In genomic region chr11:61771195-61771894, GRCh38 we compare ENCODE assay signal across 27 cellular contexts. TPM values are rescaled to one million over a fixed set of nuclear protein-coding genes. Genes with fewer than 3 reads are reported as not detected.
DNase-seq lines count a peak whose midpoint lies in the region; ATAC-seq, FAIRE-seq and TF ChIP-seq lines count a peak whose summit lies in the region.
"Had no signal": no experiment of that assay in that cellular context is flagged by ENCODE, and none has a peak within 500 bp of the region (broad histone marks: within the 10 kb centered on the region; RNA-seq: fewer than 3 reads in every experiment).

No MANE protein-coding gene starts in this region.

- no peak overlapping the region for H3K27ac ChIP-seq in DND-41 (ENCODE audit: low read length)
- H3K27ac ChIP-seq in HEK293 (ENCODE audit: extremely low read depth, low read depth, low read length), result no peak overlapping the region
- no peak overlapping the region for H3K27ac ChIP-seq in GM12878 (ENCODE audit: control insufficient read depth, insufficient read depth)
- H3K27ac ChIP-seq in neural progenitor cell, result no peak overlapping the region
- H3K27ac ChIP-seq: left ventricle myocardium inferior, Peyer's patch, thyroid gland had no signal

- intact Hi-C loops in GM12878 (cut with micrococcal nuclease; ENCODE audit: unreplicated experiment), result no loop called here

- no peaks in the 10 kb centered on the region for H3K9me3 ChIP-seq in DND-41 (ENCODE audit: insufficient read depth, low read length, severe bottlenecking)
- H3K9me3 ChIP-seq in HEK293 (ENCODE audit: control insufficient read depth, insufficient read depth, low read depth, low read length), result no peaks in the 10 kb centered on the region
- no peaks in the 10 kb centered on the region for H3K9me3 ChIP-seq in GM12878 (replicated peaks; ENCODE audit: control insufficient read depth, insufficient read depth, low read length)
- no peaks in the 10 kb centered on the region for H3K9me3 ChIP-seq in neural progenitor cell (ENCODE audit: low read depth)
- H3K9me3 ChIP-seq: left ventricle myocardium inferior, mucosa of descending colon, Peyer's patch, thyroid gland had no signal

- CTCF ChIA-PET in HEK293 (lab: Yijun Ruan, JAX) (interaction anchor here (0.5 to 1.3 kb wide), 2 partner anchors 24 to 363 kb away, joined by 3 read pairs; no protein-coding TSS in a partner anchor), GM12878 (lab: Yijun Ruan, JAX) (interaction anchor here (1.5 kb wide), 1 partner anchor 23 kb away, joined by 4 read pairs; no protein-coding TSS in a partner anchor)

- no peak overlapping the region for H3K4me3 ChIP-seq in DND-41 (ENCODE audit: low read depth in 1 of 2, low read length in 2 of 2)
- H3K4me3 ChIP-seq in HEK293 (ENCODE audit: low read depth, low read length), result no peak overlapping the region
- no peak overlapping the region for H3K4me3 ChIP-seq in GM12878
- H3K4me3 ChIP-seq in neural progenitor cell, result no peak overlapping the region
- H3K4me3 ChIP-seq: left ventricle myocardium inferior, mucosa of descending colon, Peyer's patch, smooth muscle cell, thyroid gland had no signal

- no TSS peak for BruUV-seq in GM12878 (replicated peaks; lab: Mats Ljungman, UMichigan)

- no peak for TF ChIP-seq POLR2A in GM12878 (IDR thresholded peaks at IDR 0.05; ENCODE audit: low read depth, low read length)

- POLR2A ChIA-PET in HEK293 (lab: Yijun Ruan, JAX), result no interaction called here
- POLR2A ChIA-PET in GM12878 (lab: Charles Lee), result interaction anchor here (0.6 kb wide), 1 partner anchor 686 kb away, joined by 4 read pairs; no protein-coding TSS in a partner anchor

- H3K4me1 ChIP-seq in DND-41 (ENCODE audit: insufficient read depth, low read length) (no peaks in the 10 kb centered on the region), HEK293 (ENCODE audit: control insufficient read depth, insufficient read depth, low read length) (no peaks in the 10 kb centered on the region), GM12878 (ENCODE audit: control insufficient read depth, insufficient read depth, low read length) (no peaks in the 10 kb centered on the region), neural progenitor cell (peaks cover 10% of the 10 kb centered on the region)
- H3K4me1 ChIP-seq: Peyer's patch had no signal

- H3K79me2 ChIP-seq in DND-41 (ENCODE audit: insufficient read depth, low read length) (no peaks in the 10 kb centered on the region), GM12878 (ENCODE audit: control insufficient read depth, insufficient read depth, low read length) (no peaks in the 10 kb centered on the region), neural progenitor cell (ENCODE audit: low read depth) (no peaks in the 10 kb centered on the region)

- TF ChIP-seq EP300 in GM12878 (IDR thresholded peaks at IDR 0.05; ENCODE audit: borderline replicate concordance in 1 of 2, control insufficient read depth in 1 of 2, low read depth in 2 of 2, low read length in 2 of 2), result no peak

- DNase-seq in DND-41, result no peak
- no peak for DNase-seq in GM12878 (ENCODE audit: low read depth, low spot score)
- DNase-seq in neural progenitor cell (ENCODE audit: low spot score), result no peak
- no peak for DNase-seq in endothelial cell (ENCODE audit: low spot score)
- DNase-seq in NCI-H526 (lab: John Stamatoyannopoulos, UW), result no peak
- no peak for DNase-seq in stimulated activated naive CD4-positive, alpha-beta T cell treated with Interleukin-2 at 50 U/mL for 16 hours (lab: John Stamatoyannopoulos, UW)
- DNase-seq in NCI-H128 (lab: John Stamatoyannopoulos, UW; ENCODE audit: unreplicated experiment), result no peak
- DNase-seq: activated CD4-positive, alpha-beta T cell treated with anti-CD3 and anti-CD28 coated beads, Interleukin-2, amount 10 ng/mL, durations not matched to agents 24 days and 14 days; anterior cingulate cortex; caudate nucleus; CD8-positive, alpha-beta T cell; DMS53; head of caudate nucleus; immature natural killer cell; Karpas-422; left ventricle myocardium inferior; NCI-H1048; NCI-H2081 treated with DMSO at 0.1 percent for 48 hours; NCI-H446; NK-92 treated with Interleukin-12 subunit alpha and Interleukin-12 subunit beta, amount 100 ng/mL, for 24 hours; Peyer's patch; stimulated activated naive B cell treated with anti-CD40 and anti-IgM and Interleukin-4, amounts not matched to agents 10 μg/mL and 1 μg/mL and 100 μg/mL, for 72 hours; thyroid gland had no signal

- ATAC-seq in DND-41 (ENCODE audit: insufficient read depth, low read depth) (0 out of 3 replicates have a peak, but pooled peaks have one; percentile 8), GM12878 (peak; percentile 12; the same call in 1 of the 3 replicates)
- ATAC-seq: CD8-positive, alpha-beta T cell; mucosa of descending colon; stimulated activated naive B cell treated with anti-CD40 and anti-IgM and Interleukin-4, amounts not matched to agents 10 μg/mL and 1 μg/mL and 100 μg/mL, for 72 hours had no signal

- H4K20me1 ChIP-seq in DND-41 (ENCODE audit: insufficient read depth, low read length) (peaks cover 4% of the 10 kb centered on the region; the same call in 1 of the 2 replicates), GM12878 (ENCODE audit: control insufficient read depth, insufficient read depth) (no peaks in the 10 kb centered on the region), neural progenitor cell (ENCODE audit: low read depth) (no peaks in the 10 kb centered on the region)

- SMC1A ChIA-PET in GM12878 (lab: Charles Lee; ENCODE audit: uncharacterized antibody, unreplicated experiment), result no interaction called here

- no peak for TF ChIP-seq RAD21 in GM12878 (IDR thresholded peaks at IDR 0.05; ENCODE audit: insufficient read depth, low read depth, low read length)

- H3K4me2 ChIP-seq in DND-41 (ENCODE audit: insufficient read depth, low read length), result no peak overlapping the region
- no peak overlapping the region for H3K4me2 ChIP-seq in GM12878 (ENCODE audit: control insufficient read depth, insufficient read depth)
- H3K4me2 ChIP-seq in neural progenitor cell, result no peak overlapping the region
- H3K4me2 ChIP-seq: smooth muscle cell had no signal

- no peaks in the 10 kb centered on the region for H3K36me3 Mint-ChIP-seq in neural progenitor cell
- H3K36me3 Mint-ChIP-seq in endothelial cell (ENCODE audit: low read depth, unreplicated experiment), result no peaks in the 10 kb centered on the region
- H3K36me3 Mint-ChIP-seq: CD8-positive, alpha-beta T cell; immature natural killer cell; stimulated activated naive B cell treated with anti-CD40 and anti-IgM and Interleukin-4, amounts not matched to agents 10 μg/mL and 1 μg/mL and 100 μg/mL, for 72 hours had no signal

- no peak overlapping the region for H3K9ac ChIP-seq in DND-41 (ENCODE audit: low read depth, low read length)
- H3K9ac ChIP-seq in GM12878 (ENCODE audit: control insufficient read depth, insufficient read depth, low read length), result no peak overlapping the region
- H3K9ac ChIP-seq in neural progenitor cell, result no peak overlapping the region

- H3F3A ChIP-seq in neural progenitor cell (ENCODE audit: low read depth), result no peaks in the 10 kb centered on the region

- H3K27ac Mint-ChIP-seq in neural progenitor cell (no peak overlapping the region), endothelial cell (ENCODE audit: unreplicated experiment) (no peak overlapping the region)
- H3K27ac Mint-ChIP-seq: activated CD4-positive, alpha-beta T cell treated with anti-CD3 and anti-CD28 coated beads, Interleukin-2, amount 10 ng/mL, durations not matched to agents 24 days and 14 days; CD8-positive, alpha-beta T cell; stimulated activated naive B cell treated with anti-CD40 and anti-IgM and Interleukin-4, amounts not matched to agents 10 μg/mL and 1 μg/mL and 100 μg/mL, for 72 hours had no signal

- FAIRE-seq in GM12878 (lab: Jason Lieb, UNC), result no peak

- H3K27me3 Mint-ChIP-seq in neural progenitor cell (ENCODE audit: insufficient read depth, low read depth) (peaks cover 2% of the 10 kb centered on the region), endothelial cell (ENCODE audit: unreplicated experiment) (peaks cover 13% of the 10 kb centered on the region)
- H3K27me3 Mint-ChIP-seq: activated CD4-positive, alpha-beta T cell treated with anti-CD3 and anti-CD28 coated beads, Interleukin-2, amount 10 ng/mL, durations not matched to agents 24 days and 14 days had no signal

- H3K9me3 Mint-ChIP-seq in neural progenitor cell (no peaks in the 10 kb centered on the region), endothelial cell (ENCODE audit: unreplicated experiment) (no peaks in the 10 kb centered on the region)
- H3K9me3 Mint-ChIP-seq: activated CD4-positive, alpha-beta T cell treated with anti-CD3 and anti-CD28 coated beads, Interleukin-2, amount 10 ng/mL, durations not matched to agents 24 days and 14 days; CD8-positive, alpha-beta T cell; immature natural killer cell; neural crest cell; stimulated activated naive B cell treated with anti-CD40 and anti-IgM and Interleukin-4, amounts not matched to agents 10 μg/mL and 1 μg/mL and 100 μg/mL, for 72 hours had no signal

- H3K36me3 ChIP-seq in DND-41 (ENCODE audit: insufficient read depth, low read length) (no peaks in the 10 kb centered on the region), HEK293 (ENCODE audit: control insufficient read depth in 2 of 2, insufficient read depth in 1 of 2, low read length in 2 of 2) (no peaks in the 10 kb centered on the region), GM12878 (ENCODE audit: control insufficient read depth in 2 of 2, insufficient read depth in 2 of 2, low read length in 1 of 2) (no peaks in the 10 kb centered on the region), neural progenitor cell (no peaks in the 10 kb centered on the region)
- H3K36me3 ChIP-seq: left ventricle myocardium inferior, Peyer's patch, thyroid gland had no signal

- RAD21 ChIA-PET in GM12878 (lab: Charles Lee; ENCODE audit: unreplicated experiment), result no interaction called here

- 53% methylated on average over 15 of the region's 15 CpGs for WGBS in GM12878 (ENCODE audit: insufficient coverage, insufficient replicate concordance, low lambda C conversion rate, missing lambda C conversion rate)

- in situ Hi-C loops in GM12878 (cut with MboI), result no loop called here

- no peaks in the 10 kb centered on the region for H3K27me3 ChIP-seq in DND-41 (ENCODE audit: insufficient read depth, low read length, poor library complexity)
- H3K27me3 ChIP-seq in GM12878 (replicated peaks in 1 of 2; ENCODE audit: control insufficient read depth in 2 of 2, insufficient read depth in 2 of 2, low read length in 1 of 2), result no peaks in the 10 kb centered on the region
- no peaks in the 10 kb centered on the region for H3K27me3 ChIP-seq in neural progenitor cell
- H3K27me3 ChIP-seq: Peyer's patch, thyroid gland had no signal

- peak overlapping the region; percentile 23 for H3K4me3 Mint-ChIP-seq in neural progenitor cell
- H3K4me3 Mint-ChIP-seq in endothelial cell (ENCODE audit: unreplicated experiment), result no peak overlapping the region
- H3K4me3 Mint-ChIP-seq: activated CD4-positive, alpha-beta T cell treated with anti-CD3 and anti-CD28 coated beads, Interleukin-2, amount 10 ng/mL, durations not matched to agents 24 days and 14 days; CD8-positive, alpha-beta T cell; immature natural killer cell; neural crest cell; stimulated activated naive B cell treated with anti-CD40 and anti-IgM and Interleukin-4, amounts not matched to agents 10 μg/mL and 1 μg/mL and 100 μg/mL, for 72 hours had no signal

- peaks cover 28% of the 10 kb centered on the region for H3K4me1 Mint-ChIP-seq in neural progenitor cell
- peaks cover 6% of the 10 kb centered on the region for H3K4me1 Mint-ChIP-seq in endothelial cell (ENCODE audit: unreplicated experiment)

- H2AFZ ChIP-seq in DND-41 (ENCODE audit: low read depth, low read length) (no peak overlapping the region), GM12878 (ENCODE audit: control insufficient read depth, low read depth, low read length) (no peak overlapping the region), neural progenitor cell (replicated peaks) (no peak overlapping the region)

- TF ChIP-seq CTCF in DND-41 (IDR thresholded peaks at IDR 0.05; ENCODE audit: borderline replicate concordance, extremely low read depth, low read length, poor library complexity, severe bottlenecking), result no peak
- no peak for TF ChIP-seq CTCF in HEK293 (tag by site-specific recombination; IDR thresholded peaks at IDR 0.05)
- no peak for TF ChIP-seq CTCF in GM12878 (IDR thresholded peaks at IDR 0.05 in 2 of 3, conservative IDR thresholded peaks at IDR 0.05 in 1 of 3; ENCODE audit: control insufficient read depth in 2 of 3, extremely low read depth in 1 of 3, insufficient read depth in 1 of 3, low read depth in 3 of 3, low read length in 3 of 3)
- no peak for TF ChIP-seq CTCF in neural progenitor cell (IDR thresholded peaks at IDR 0.05)
- no peak for TF ChIP-seq CTCF in endothelial cell (IDR thresholded peaks at IDR 0.05; ENCODE audit: unreplicated experiment)

RNA-seq across cellular contexts. Expression of gene MYRF, which starts 18.9 kb away (rescaled TPM):
- 24.0 and 28.0 TPM in 2 replicates for total RNA-seq in GM12878 (2013; cell fraction: nucleolus; rRNA removed)
- 1.0 and 1.1 TPM in 2 replicates for total RNA-seq in GM12878 (2014; rRNA removed)
- 0.27 and 0.60 TPM in 2 replicates for total RNA-seq in GM12878 (2014; rRNA removed; fragmentation: Illumina TruSeq; extraction: Trizol)
- 2.0 and 3.1 TPM in 2 replicates for total RNA-seq in GM12878 (2021)
- 1.1 TPM for polyA plus RNA-seq in GM12878 (2011; ENCODE audit: low read depth)
- 9.6 and 15.6 TPM in 2 replicates for polyA plus RNA-seq in GM12878 (2011; rRNA removed)
- 24.7 and 27.8 TPM in 2 replicates for polyA plus RNA-seq in GM12878 (2011; cell fraction: cytosol; rRNA removed)
- 201 and 207 TPM in 2 replicates for polyA plus RNA-seq in GM12878 (2011; cell fraction: nucleus; rRNA removed)
- polyA plus RNA-seq in GM12878 (2012), result 1.7 and 2.1 TPM in 2 replicates
- polyA plus RNA-seq in GM12878 (2014; fragmentation: Illumina TruSeq; extraction: Trizol), result 0.93 and 1.2 TPM in 2 replicates
- polyA plus RNA-seq in GM12878 (2014; fragmentation: Nextera tagmentation; extraction: Ambion mirVana), result under 1 TPM; 0.33 to 0.55 TPM
- polyA plus RNA-seq in GM12878 (2014; rRNA removed), result 1.7 TPM in 2 replicates
- polyA plus RNA-seq in GM12878 (2016; fragmentation: Nextera tagmentation; extraction: Ambion mirVana), result under 1 TPM; 0.50 to 0.64 TPM
- 14.6 and 28.9 TPM in 2 replicates for polyA minus RNA-seq in GM12878 (2011; rRNA and poly(A)+ RNA removed)
- 17.6 and 22.6 TPM in 2 replicates for polyA minus RNA-seq in GM12878 (2011; cell fraction: cytosol; rRNA and poly(A)+ RNA removed)
- 38.2 and 54.2 TPM in 2 replicates for polyA minus RNA-seq in GM12878 (2011; cell fraction: nucleus; rRNA and poly(A)+ RNA removed)
- 1.9 and 5.8 TPM in 2 replicates for total RNA-seq in neural progenitor cell (ENCODE audit: low replicate concordance)
- 1.5 TPM for total RNA-seq in endothelial cell (ENCODE audit: unreplicated experiment)

RNA-seq across cellular contexts. Expression of gene TMEM258, which starts 21.1 kb away (rescaled TPM):
- total RNA-seq in GM12878 (2013; cell fraction: nucleolus; rRNA removed), result 43.6 and 56.9 TPM in 2 replicates
- 233 and 251 TPM in 2 replicates for total RNA-seq in GM12878 (2014; rRNA removed)
- total RNA-seq in GM12878 (2014; rRNA removed; fragmentation: Illumina TruSeq; extraction: Trizol), result 202 and 218 TPM in 2 replicates
- 157 and 160 TPM in 2 replicates for total RNA-seq in GM12878 (2021)
- 130 TPM for polyA plus RNA-seq in GM12878 (2011; ENCODE audit: low read depth)
- polyA plus RNA-seq in GM12878 (2011; rRNA removed), result 373 and 532 TPM in 2 replicates
- 536 and 608 TPM in 2 replicates for polyA plus RNA-seq in GM12878 (2011; cell fraction: cytosol; rRNA removed)
- polyA plus RNA-seq in GM12878 (2011; cell fraction: nucleus; rRNA removed), result 121 and 202 TPM in 2 replicates
- polyA plus RNA-seq in GM12878 (2012), result 400 and 645 TPM in 2 replicates
- polyA plus RNA-seq in GM12878 (2014; fragmentation: Illumina TruSeq; extraction: Trizol), result 167 and 194 TPM in 2 replicates
- polyA plus RNA-seq in GM12878 (2014; fragmentation: Nextera tagmentation; extraction: Ambion mirVana), result 100 to 1,000 TPM; 800 to 840 TPM
- polyA plus RNA-seq in GM12878 (2014; rRNA removed), result 252 and 261 TPM in 2 replicates
- 100 to 1,000 TPM; 390 to 393 TPM for polyA plus RNA-seq in GM12878 (2016; fragmentation: Nextera tagmentation; extraction: Ambion mirVana)
- 208 and 236 TPM in 2 replicates for polyA minus RNA-seq in GM12878 (2011; rRNA and poly(A)+ RNA removed)
- 78.8 and 105 TPM in 2 replicates for polyA minus RNA-seq in GM12878 (2011; cell fraction: cytosol; rRNA and poly(A)+ RNA removed)
- polyA minus RNA-seq in GM12878 (2011; cell fraction: nucleus; rRNA and poly(A)+ RNA removed), result 58.0 and 65.3 TPM in 2 replicates
- 71.4 and 98.9 TPM in 2 replicates for total RNA-seq in neural progenitor cell (ENCODE audit: low replicate concordance)
- 125 TPM for total RNA-seq in endothelial cell (ENCODE audit: unreplicated experiment)

RNA-seq across cellular contexts. Expression of gene FEN1, which starts 21.4 kb away (rescaled TPM):
- 16.7 and 19.0 TPM in 2 replicates for total RNA-seq in GM12878 (2013; cell fraction: nucleolus; rRNA removed)
- total RNA-seq in GM12878 (2014; rRNA removed), result 136 TPM in 2 replicates
- 117 and 135 TPM in 2 replicates for total RNA-seq in GM12878 (2014; rRNA removed; fragmentation: Illumina TruSeq; extraction: Trizol)
- total RNA-seq in GM12878 (2021), result 127 and 129 TPM in 2 replicates
- polyA plus RNA-seq in GM12878 (2011; ENCODE audit: low read depth), result 42.9 TPM
- polyA plus RNA-seq in GM12878 (2011; rRNA removed), result 94.3 and 94.4 TPM in 2 replicates
- polyA plus RNA-seq in GM12878 (2011; cell fraction: cytosol; rRNA removed), result 79.0 and 88.7 TPM in 2 replicates
- 24.1 and 39.1 TPM in 2 replicates for polyA plus RNA-seq in GM12878 (2011; cell fraction: nucleus; rRNA removed)
- polyA plus RNA-seq in GM12878 (2012), result 51.3 and 51.6 TPM in 2 replicates
- polyA plus RNA-seq in GM12878 (2014; fragmentation: Illumina TruSeq; extraction: Trizol), result 92.7 and 120 TPM in 2 replicates
- polyA plus RNA-seq in GM12878 (2014; fragmentation: Nextera tagmentation; extraction: Ambion mirVana), result 10 to 100 TPM; 54.8 to 99.9 TPM
- polyA plus RNA-seq in GM12878 (2014; rRNA removed), result 110 and 130 TPM in 2 replicates
- 100 to 1,000 TPM; 281 to 282 TPM for polyA plus RNA-seq in GM12878 (2016; fragmentation: Nextera tagmentation; extraction: Ambion mirVana)
- polyA minus RNA-seq in GM12878 (2011; rRNA and poly(A)+ RNA removed), result 78.7 and 79.0 TPM in 2 replicates
- polyA minus RNA-seq in GM12878 (2011; cell fraction: cytosol; rRNA and poly(A)+ RNA removed), result 31.3 and 34.8 TPM in 2 replicates
- 19.6 and 36.2 TPM in 2 replicates for polyA minus RNA-seq in GM12878 (2011; cell fraction: nucleus; rRNA and poly(A)+ RNA removed)
- 51.8 and 68.9 TPM in 2 replicates for total RNA-seq in neural progenitor cell (ENCODE audit: low replicate concordance)
- total RNA-seq in endothelial cell (ENCODE audit: unreplicated experiment), result 22.0 TPM

RNA-seq across cellular contexts. Expression of gene FADS1, which starts 45.5 kb away (rescaled TPM):
- total RNA-seq in GM12878 (2013; cell fraction: nucleolus; rRNA removed), result 70.4 and 77.9 TPM in 2 replicates
- total RNA-seq in GM12878 (2014; rRNA removed) (38.9 and 44.1 TPM in 2 replicates), GM12878 (2014; rRNA removed; fragmentation: Illumina TruSeq; extraction: Trizol) (37.5 and 42.3 TPM in 2 replicates), GM12878 (2021) (45.5 and 49.2 TPM in 2 replicates), neural progenitor cell (ENCODE audit: low replicate concordance) (163 and 184 TPM in 2 replicates), endothelial cell (ENCODE audit: unreplicated experiment) (102 TPM)
- polyA plus RNA-seq in GM12878 (2011; ENCODE audit: low read depth), result 9.2 TPM
- polyA plus RNA-seq in GM12878 (2011; rRNA removed) (69.1 and 73.9 TPM in 2 replicates), GM12878 (2014; fragmentation: Illumina TruSeq; extraction: Trizol) (39.1 and 47.2 TPM in 2 replicates), GM12878 (2014; fragmentation: Nextera tagmentation; extraction: Ambion mirVana) (10 to 100 TPM in 1 of 2 experiments, 1 to 10 TPM in 1; 8.8 to 14.6 TPM), GM12878 (2014; rRNA removed) (32.7 and 34.6 TPM in 2 replicates), GM12878 (2016; fragmentation: Nextera tagmentation; extraction: Ambion mirVana) (10 to 100 TPM; 47.7 to 49.5 TPM)
- 58.3 and 63.7 TPM in 2 replicates for polyA plus RNA-seq in GM12878 (2011; cell fraction: cytosol; rRNA removed)
- polyA plus RNA-seq in GM12878 (2011; cell fraction: nucleus; rRNA removed), result 41.9 and 45.9 TPM in 2 replicates
- 13.8 and 20.9 TPM in 2 replicates for polyA plus RNA-seq in GM12878 (2012)
- polyA minus RNA-seq in GM12878 (2011; rRNA and poly(A)+ RNA removed), result 79.7 and 106 TPM in 2 replicates
- polyA minus RNA-seq in GM12878 (2011; cell fraction: cytosol; rRNA and poly(A)+ RNA removed), result 32.2 and 57.0 TPM in 2 replicates
- polyA minus RNA-seq in GM12878 (2011; cell fraction: nucleus; rRNA and poly(A)+ RNA removed), result 33.6 and 63.5 TPM in 2 replicates

RNA-seq across cellular contexts. Expression of gene FADS2, which starts 56.8 kb away (rescaled TPM):
- 213 and 225 TPM in 2 replicates for total RNA-seq in GM12878 (2013; cell fraction: nucleolus; rRNA removed)
- 156 and 158 TPM in 2 replicates for total RNA-seq in GM12878 (2014; rRNA removed)
- 142 and 152 TPM in 2 replicates for total RNA-seq in GM12878 (2014; rRNA removed; fragmentation: Illumina TruSeq; extraction: Trizol)
- total RNA-seq in GM12878 (2021), result 294 and 315 TPM in 2 replicates
- 88.1 TPM for polyA plus RNA-seq in GM12878 (2011; ENCODE audit: low read depth)
- polyA plus RNA-seq in GM12878 (2011; rRNA removed), result 165 and 313 TPM in 2 replicates
- 385 and 386 TPM in 2 replicates for polyA plus RNA-seq in GM12878 (2011; cell fraction: cytosol; rRNA removed)
- polyA plus RNA-seq in GM12878 (2011; cell fraction: nucleus; rRNA removed), result 355 and 386 TPM in 2 replicates
- 145 and 173 TPM in 2 replicates for polyA plus RNA-seq in GM12878 (2012)
- 312 and 333 TPM in 2 replicates for polyA plus RNA-seq in GM12878 (2014; fragmentation: Illumina TruSeq; extraction: Trizol)
- 1 to 10 TPM; 3.3 to 6.4 TPM for polyA plus RNA-seq in GM12878 (2014; fragmentation: Nextera tagmentation; extraction: Ambion mirVana)
- 188 and 204 TPM in 2 replicates for polyA plus RNA-seq in GM12878 (2014; rRNA removed)
- polyA plus RNA-seq in GM12878 (2016; fragmentation: Nextera tagmentation; extraction: Ambion mirVana), result 10 to 100 TPM; 92.1 to 92.7 TPM
- polyA minus RNA-seq in GM12878 (2011; rRNA and poly(A)+ RNA removed), result 615 and 704 TPM in 2 replicates
- polyA minus RNA-seq in GM12878 (2011; cell fraction: cytosol; rRNA and poly(A)+ RNA removed), result 158 and 174 TPM in 2 replicates
- polyA minus RNA-seq in GM12878 (2011; cell fraction: nucleus; rRNA and poly(A)+ RNA removed), result 88.4 and 155 TPM in 2 replicates
- 233 and 407 TPM in 2 replicates for total RNA-seq in neural progenitor cell (ENCODE audit: low replicate concordance)
- 682 TPM for total RNA-seq in endothelial cell (ENCODE audit: unreplicated experiment)
